Comparison of ENCODE assay signal across 10 cellular contexts in the genomic region with DNA sequence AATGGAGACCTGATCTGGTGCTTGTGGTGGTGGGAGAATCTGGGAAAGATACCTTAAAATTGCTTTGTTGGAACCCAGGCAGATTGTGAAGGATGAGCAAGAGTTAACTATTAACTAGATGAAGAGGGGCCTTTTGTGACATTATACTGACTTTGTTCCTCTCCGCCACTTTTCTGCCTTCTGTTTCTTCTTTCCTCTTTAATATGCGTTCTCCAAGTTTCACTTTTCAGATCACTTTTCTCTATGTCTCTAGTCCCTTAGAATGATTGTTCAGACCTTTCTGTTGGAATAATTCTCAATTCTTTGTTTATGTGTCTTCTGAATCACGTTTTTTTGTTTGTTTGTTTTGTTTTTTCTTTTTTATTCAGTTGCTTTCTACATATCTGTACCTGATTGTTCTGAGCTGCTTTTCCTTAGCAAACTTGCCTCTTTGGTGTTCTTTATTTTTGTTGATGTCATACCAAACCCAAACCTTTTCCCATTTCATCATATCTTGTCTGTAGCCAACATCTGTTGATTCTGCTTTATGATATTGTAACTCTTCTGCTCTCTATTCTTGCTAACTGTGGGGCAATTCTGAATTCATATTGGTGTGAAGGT. TPM values are rescaled to one million over a fixed set of nuclear protein-coding genes. Genes with fewer than 3 reads are reported as not detected.
DNase-seq lines count a peak whose midpoint lies in the region; ATAC-seq and TF ChIP-seq lines count a peak whose summit lies in the region.
"Had no signal": no experiment of that assay in that cellular context is flagged by ENCODE, and none has a peak within 500 bp of the region (broad histone marks: within the 10 kb centered on the region; RNA-seq: fewer than 3 reads in every experiment).

No MANE protein-coding gene starts in this region.

- intact Hi-C loops in CD4-positive, alpha-beta memory T cell (cut with micrococcal nuclease): no loop called here
- intact Hi-C loops in dorsolateral prefrontal cortex (cut with DNase I) (loop anchor here (5.0 kb wide), 2 partner anchors 108 to 138 kb away; no protein-coding TSS in a partner anchor), body of pancreas (cut with DNase I) (no loop called here)

- ATAC-seq in body of pancreas: no peak

- H3K4me3 Mint-ChIP-seq in CD4-positive, alpha-beta memory T cell: peak overlapping the region; percentile 9 to 96 (median 30)
- peak overlapping the region; percentile 35 to 100 (median 76) for H3K4me3 Mint-ChIP-seq in IgD-negative memory B cell
- H3K4me3 Mint-ChIP-seq in nephron progenitor cell: peak overlapping the region; percentile 91

- no peak overlapping the region for H3K27ac ChIP-seq in CD4-positive, alpha-beta memory T cell (ENCODE audit: low read depth, low read length)
- H3K27ac ChIP-seq in dorsolateral prefrontal cortex (peak overlapping the region in 12 of 59 donors; percentile 7 to 95 (median 35)), body of pancreas (peak overlapping the region in 1 of 4 donors; percentile 9)

- POLR2A ChIA-PET in CD4-positive, alpha-beta memory T cell (lab: Charles Lee; ENCODE audit: partially characterized antibody): interaction anchor here (4.8 kb wide), 1 partner anchor 47 kb away, joined by 22 read pairs; no protein-coding TSS in a partner anchor

- H3K27ac Mint-ChIP-seq in CD4-positive, alpha-beta memory T cell: peak overlapping the region in 1 of 7 donors; percentile 13
- H3K27ac Mint-ChIP-seq in IgD-negative memory B cell: peak overlapping the region; percentile 10 to 96 (median 43)
- peak overlapping the region; percentile 1 for H3K27ac Mint-ChIP-seq in nephron progenitor cell

- TF ChIP-seq CTCF in dorsolateral prefrontal cortex (IDR thresholded peaks at IDR 0.05 in 54 of 56, conservative IDR thresholded peaks at IDR 0.05 in 2 of 56; ENCODE audit: low read depth in 1 of 56, partially characterized antibody in 56 of 56) (no peak), nephron progenitor cell (IDR thresholded peaks at IDR 0.05) (no peak), body of pancreas (IDR thresholded peaks at IDR 0.05) (no peak)

- CTCF ChIA-PET in CD4-positive, alpha-beta memory T cell (lab: Charles Lee; ENCODE audit: partially characterized antibody): interaction anchor here (1.8 kb wide), 1 partner anchor 180 kb away, joined by 11 read pairs; no protein-coding TSS in a partner anchor

- peaks cover 33 to 51% (median 39%) of the 10 kb centered on the region in 4 donors for H3K4me1 Mint-ChIP-seq in CD4-positive, alpha-beta memory T cell
- peaks cover 27 to 33% (median 31%) of the 10 kb centered on the region in 3 donors for H3K4me1 Mint-ChIP-seq in IgD-negative memory B cell
- H3K4me1 Mint-ChIP-seq in nephron progenitor cell: peaks cover 34% of the 10 kb centered on the region

- no peaks in the 10 kb centered on the region for H3K27me3 ChIP-seq in CD4-positive, alpha-beta memory T cell (ENCODE audit: insufficient read depth, low read length)
- no peaks in the 10 kb centered on the region for H3K27me3 ChIP-seq in dorsolateral prefrontal cortex
- H3K27me3 ChIP-seq in body of pancreas: no peaks in the 10 kb centered on the region

- H3K27me3 Mint-ChIP-seq in CD4-positive, alpha-beta memory T cell: no peaks in the 10 kb centered on the region
- H3K27me3 Mint-ChIP-seq in IgD-negative memory B cell (peaks cover 12% of the 10 kb centered on the region), nephron progenitor cell (ENCODE audit: low read depth, poor library complexity) (no peaks in the 10 kb centered on the region)

- no peaks in the 10 kb centered on the region for H3K36me3 ChIP-seq in CD4-positive, alpha-beta memory T cell (ENCODE audit: insufficient read depth, low read length)
- no peaks in the 10 kb centered on the region for H3K36me3 ChIP-seq in body of pancreas (replicated peaks in 1 of 2; ENCODE audit: insufficient read depth in 1 of 2, low read depth in 2 of 2)

- no peak overlapping the region for H3K4me3 ChIP-seq in CD4-positive, alpha-beta memory T cell (ENCODE audit: low read length in 2 of 2)
- H3K4me3 ChIP-seq in dorsolateral prefrontal cortex (peak overlapping the region in 40 of 59 donors; percentile 11 to 94 (median 89)), body of pancreas (no peak overlapping the region)

- H3K9me3 ChIP-seq in CD4-positive, alpha-beta memory T cell (ENCODE audit: control insufficient read depth in 1 of 2, low read length in 2 of 2): no peaks in the 10 kb centered on the region
- H3K9me3 ChIP-seq in body of pancreas: no peaks in the 10 kb centered on the region

- 52 to 53% methylated on average over 3 of the region's 3 CpGs for WGBS in body of pancreas, 2 donors

- peaks cover 24% of the 10 kb centered on the region for H3K4me1 ChIP-seq in CD4-positive, alpha-beta memory T cell (ENCODE audit: insufficient read depth, low read length)
- H3K4me1 ChIP-seq in body of pancreas: peaks cover 42% of the 10 kb centered on the region

- peaks cover 0 to 6% of the 10 kb centered on the region in 2 donors for H3K36me3 Mint-ChIP-seq in CD4-positive, alpha-beta memory T cell
- H3K36me3 Mint-ChIP-seq in IgD-negative memory B cell: peaks cover 3% of the 10 kb centered on the region
- H3K36me3 Mint-ChIP-seq in nephron progenitor cell (ENCODE audit: low read depth): peaks cover 24% of the 10 kb centered on the region

- no peak for TF ChIP-seq POLR2A in body of pancreas (IDR thresholded peaks at IDR 0.05)

- DNase-seq in CD4-positive, alpha-beta memory T cell: no peak
- DNase-seq in dorsolateral prefrontal cortex: no peak
- no peak for DNase-seq in nephron progenitor cell
- DNase-seq in iPS-NIHi7 (ENCODE audit: extremely low spot score): no peak
- DNase-seq in stimulated activated CD4-positive, alpha-beta T cell treated with anti-CD3 and anti-CD28 coated beads, Interleukin-4, amount 100 ng/mL, for 4 hours: no peak
- DNase-seq in body of pancreas: no peak
- DNase-seq in GOT3 (lab: John Stamatoyannopoulos, UW): no peak
- DNase-seq: NCI-H1930; stimulated activated CD4-positive, alpha-beta T cell treated with anti-CD3 and anti-CD28 coated beads, Interleukin-2, amount 100 ng/mL, for 24 hours had no signal

- H3K9me3 Mint-ChIP-seq in CD4-positive, alpha-beta memory T cell: peaks cover 0 to 3% (median 0%) of the 10 kb centered on the region in 8 donors
- H3K9me3 Mint-ChIP-seq in IgD-negative memory B cell (no peaks in the 10 kb centered on the region), nephron progenitor cell (peaks cover 8% of the 10 kb centered on the region)

RNA-seq across cellular contexts. Expression of gene BMPR1A, which starts 2.8 kb away (rescaled TPM):
- total RNA-seq in CD4-positive, alpha-beta memory T cell: 10 to 100 TPM; 15.5 to 21.0 TPM
- polyA plus RNA-seq in CD4-positive, alpha-beta memory T cell: 1 to 10 TPM; 4.7 to 5.2 TPM
- polyA plus RNA-seq in IgD-negative memory B cell: 5.0 TPM
- total RNA-seq in dorsolateral prefrontal cortex: 10 to 100 TPM; 20.8 to 55.7 (median 33.4) TPM
- 10 to 100 TPM in 1 of 2 donors, 1 to 10 TPM in 1; 9.9 to 12.2 TPM for total RNA-seq in body of pancreas

Comparison
In these comparisons a context has a peak if more than half of its experiments do, and no peak if none do; other contexts are left out.
1. H3K4me3 ChIP-seq: peak in dorsolateral prefrontal cortex (40 of 59); none in CD4-positive, alpha-beta memory T cell (0 of 2) and body of pancreas (0 of 2).
2. H3K4me3 Mint-ChIP-seq: peak in every context shown above with its lines; median percentile 91 in nephron progenitor cell; 76 in IgD-negative memory B cell; 30 in CD4-positive, alpha-beta memory T cell.
3. intact Hi-C loops: an anchor here in dorsolateral prefrontal cortex (5.0 kb wide); none called in CD4-positive, alpha-beta memory T cell and body of pancreas.